ENCODE assay signal across 8 cellular contexts in the genomic region with DNA sequence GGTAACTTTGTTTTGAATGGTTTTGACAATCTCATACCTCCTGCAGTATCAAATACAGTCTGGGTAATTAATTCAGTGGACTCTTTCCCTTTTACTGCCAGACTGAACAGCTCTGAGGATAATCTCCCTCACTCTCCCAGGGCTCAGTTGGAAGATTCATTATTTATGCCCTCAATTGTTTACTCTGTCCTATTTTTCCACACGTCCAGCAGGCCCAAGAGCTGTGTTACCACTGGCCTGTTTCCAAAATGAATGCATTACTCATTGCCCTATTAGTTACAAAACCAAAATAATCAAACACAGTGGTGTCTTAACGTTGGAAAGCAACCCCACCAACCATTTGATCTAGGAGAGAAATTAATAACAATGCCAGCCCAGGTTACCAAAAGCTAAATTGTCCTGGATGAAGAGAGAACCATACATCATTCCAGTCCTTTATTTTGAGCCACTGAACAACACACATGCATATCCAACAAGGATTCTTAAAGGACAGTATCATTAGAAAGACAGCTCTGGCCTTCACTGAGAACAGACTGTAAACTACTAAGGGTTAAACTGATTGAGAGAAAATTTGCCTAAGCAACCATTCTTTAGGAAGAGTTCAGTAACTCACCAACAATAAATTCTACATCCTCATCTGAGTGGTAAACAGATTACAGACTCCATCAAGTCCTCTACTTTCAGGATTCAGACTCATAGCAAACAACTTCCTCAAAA. TPM values are rescaled to one million over a fixed set of nuclear protein-coding genes. Genes with fewer than 3 reads are reported as not detected.
DNase-seq lines count a peak whose midpoint lies in the region; ATAC-seq and TF ChIP-seq lines count a peak whose summit lies in the region.

No MANE protein-coding gene starts in this region.

- peaks cover 36% of the 10 kb centered on the region for H3K79me2 ChIP-seq in MM.1S (ENCODE audit: low read length)

- H3K4me1 ChIP-seq in MM.1S (ENCODE audit: low read length): peaks cover 10% of the 10 kb centered on the region
- H3K4me1 ChIP-seq in stomach: peaks cover 38 to 63% (median 50%) of the 10 kb centered on the region in 4 donors

- H3K9me3 Mint-ChIP-seq in Calu3 (ENCODE audit: low read depth, unreplicated experiment) (no peaks in the 10 kb centered on the region), immature natural killer cell (no peaks in the 10 kb centered on the region)

- H3K9ac ChIP-seq in MM.1S (ENCODE audit: low read length): 0 out of 2 replicates have a peak overlapping the region, but pooled peaks have one; percentile 0

- TF ChIP-seq CTCF in Calu3 (IDR thresholded peaks at IDR 0.05; ENCODE audit: unreplicated experiment) (no peak), MM.1S (IDR thresholded peaks at IDR 0.05; ENCODE audit: low read length) (no peak), stomach (IDR thresholded peaks at IDR 0.05) (no peak)

- no peak for TF ChIP-seq POLR2A in stomach (IDR thresholded peaks at IDR 0.05)

- DNase-seq in Calu3 (peak; percentile 21), MM.1S (no peak), amniotic stem cell (lab: John Stamatoyannopoulos, UW) (peak; percentile 34), immature natural killer cell (no peak), stomach (no peak)

- peaks cover 10% of the 10 kb centered on the region for H3F3A ChIP-seq in MM.1S (ENCODE audit: insufficient read depth, low read length)

- peak overlapping the region; percentile 85 for H3K4me3 Mint-ChIP-seq in Calu3 (ENCODE audit: low read depth, unreplicated experiment)
- H3K4me3 Mint-ChIP-seq in immature natural killer cell: no peak overlapping the region

- no peaks in the 10 kb centered on the region for H3K9me2 ChIP-seq in MM.1S (replicated peaks; ENCODE audit: insufficient read depth, low read length)

- no peak for TF ChIP-seq EP300 in stomach (IDR thresholded peaks at IDR 0.05)

- H3K4me3 ChIP-seq in MM.1S (ENCODE audit: low read length) (no peak overlapping the region), stomach (no peak overlapping the region)

- BruUV-seq in Calu3 (replicated peaks; lab: Mats Ljungman, UMichigan): TSS peak; percentile 3

- no peak overlapping the region for H2AFZ ChIP-seq in MM.1S (ENCODE audit: low read length)

- H3K36me3 ChIP-seq in MM.1S (replicated peaks; ENCODE audit: insufficient read depth, low read length) (no peaks in the 10 kb centered on the region), stomach (peaks cover 0 to 27% (median 22%) of the 10 kb centered on the region in 4 donors)

- ATAC-seq in HG03378 (IDR thresholded peaks at IDR 0.05; ENCODE audit: unreplicated experiment) (no peak), GM21423 (IDR thresholded peaks at IDR 0.05; ENCODE audit: unreplicated experiment) (no peak), GM21786 (IDR thresholded peaks at IDR 0.05; ENCODE audit: unreplicated experiment) (no peak)

- H3K36me3 Mint-ChIP-seq in Calu3 (ENCODE audit: insufficient read depth, unreplicated experiment) (peaks cover 84% of the 10 kb centered on the region), immature natural killer cell (peaks cover 0 to 7% (median 0%) of the 10 kb centered on the region in 3 donors)

- no peak overlapping the region for H3K4me2 ChIP-seq in MM.1S (ENCODE audit: low read depth, low read length)

- H3K27me3 ChIP-seq in MM.1S (replicated peaks; ENCODE audit: insufficient read depth, low read length) (no peaks in the 10 kb centered on the region), stomach (no peaks in the 10 kb centered on the region)

- H3K27me3 Mint-ChIP-seq in Calu3 (ENCODE audit: unreplicated experiment) (no peaks in the 10 kb centered on the region), immature natural killer cell (ENCODE audit: low read depth in 3 of 3) (peaks cover 0 to 2% (median 2%) of the 10 kb centered on the region in 3 donors)

- peak overlapping the region; percentile 94 for H3K27ac Mint-ChIP-seq in Calu3 (ENCODE audit: unreplicated experiment)
- peak overlapping the region; percentile 4 to 80 (median 32) for H3K27ac Mint-ChIP-seq in immature natural killer cell

- H3K27ac ChIP-seq in MM.1S (ENCODE audit: low read length) (no peak overlapping the region; the same call in 1 of the 2 replicates), stomach (peak overlapping the region; percentile 33 to 82 (median 79))

- CTCF ChIA-PET in Calu3 (lab: Charles Lee): interaction anchor here (0.6 to 2.2 kb wide), 10 partner anchors 9 to 523 kb away, joined by 3 to 9 read pairs (median 4); a partner anchor contains a TSS

- peaks cover 28% of the 10 kb centered on the region for H3K4me1 Mint-ChIP-seq in Calu3 (ENCODE audit: low read depth, unreplicated experiment)
- peaks cover 20 to 26% of the 10 kb centered on the region in 2 donors for H3K4me1 Mint-ChIP-seq in immature natural killer cell

- H4K20me1 ChIP-seq in MM.1S (ENCODE audit: insufficient read depth, low read length): no peaks in the 10 kb centered on the region

- no peaks in the 10 kb centered on the region for H3K9me3 ChIP-seq in MM.1S (replicated peaks; ENCODE audit: insufficient read depth, low read length)
- no peaks in the 10 kb centered on the region for H3K9me3 ChIP-seq in stomach

- intact Hi-C loops in Calu3 (cut with micrococcal nuclease; ENCODE audit: unreplicated experiment): loop anchor here (10.0 kb wide), 1 partner anchor 83 kb away; a partner anchor contains a TSS
- intact Hi-C loops in stomach (cut with DNase I; ENCODE audit: low total_unique reads): no loop called here

- 2 to 10% (median 4%) methylated on average over 2 of the region's 2 CpGs for WGBS in stomach, 5 donors

RNA-seq across cellular contexts. Expression of a gene that starts 34.5 kb away (rescaled TPM):
- total RNA-seq in Calu3 (2022): 37.7 and 42.1 TPM in 2 replicates
- polyA plus RNA-seq in immature natural killer cell: 10 to 100 TPM in 1 of 3 donors, 1 to 10 TPM in 2; 2.5 to 13.7 (median 4.9) TPM
- 10 to 100 TPM in 3 of 5 donors, 1 to 10 TPM in 2; 5.5 to 29.6 (median 14.0) TPM for total RNA-seq in stomach
- 1 to 10 TPM; 4.4 to 8.3 (median 6.6) TPM for polyA plus RNA-seq in stomach

RNA-seq across cellular contexts. Expression of a gene that starts 46.7 kb away (rescaled TPM):
- 47.2 and 48.4 TPM in 2 replicates for total RNA-seq in Calu3 (2022)
- polyA plus RNA-seq in immature natural killer cell: 10 to 100 TPM; 32.6 to 48.9 (median 43.5) TPM
- total RNA-seq in stomach: 10 to 100 TPM; 23.1 to 97.0 (median 60.0) TPM
- polyA plus RNA-seq in stomach: 10 to 100 TPM; 36.7 to 50.3 (median 42.6) TPM

Comparison
In these comparisons a context has a peak if more than half of its experiments do, and no peak if none do; other contexts are left out.
1. DNase-seq: peak in Calu3 (single experiment) and amniotic stem cell (single experiment); none in MM.1S (single experiment), immature natural killer cell (0 of 3) and stomach (single experiment).